ENCODE assay signal across 10 cellular contexts in the genomic region with DNA sequence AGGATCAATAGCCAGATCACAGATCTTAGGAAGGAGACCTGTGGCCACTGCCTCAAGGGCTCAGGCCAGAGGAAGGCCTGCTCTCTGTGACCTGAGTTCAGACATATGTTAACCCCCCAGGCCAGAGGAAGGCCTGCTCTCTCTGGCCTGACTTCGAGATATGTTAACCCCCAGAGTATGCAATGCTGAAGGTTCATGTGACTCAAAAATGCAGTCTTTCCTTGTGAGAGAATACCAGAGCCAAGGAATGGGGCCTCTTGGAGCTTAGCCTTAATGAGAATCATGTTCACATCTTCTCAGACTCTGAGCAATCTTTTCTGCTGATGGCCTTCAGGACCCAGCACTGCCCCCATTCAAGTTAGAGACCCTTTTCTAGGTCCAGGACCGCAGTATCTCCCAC. TPM values are rescaled to one million over a fixed set of nuclear protein-coding genes. Genes with fewer than 3 reads are reported as not detected.
DNase-seq lines count a peak whose midpoint lies in the region; ATAC-seq and TF ChIP-seq lines count a peak whose summit lies in the region.
"Had no signal": no experiment of that assay in that cellular context is flagged by ENCODE, and none has a peak within 500 bp of the region (broad histone marks: within the 10 kb centered on the region; RNA-seq: fewer than 3 reads in every experiment).

No MANE protein-coding gene starts in this region.

- H3K4me2 ChIP-seq in mammary epithelial cell (ENCODE audit: insufficient read depth, low read depth, low read length), result peak overlapping the region; percentile 38

- TF ChIP-seq CTCF in mammary epithelial cell (conservative IDR thresholded peaks at IDR 0.05 in 1 of 2, IDR thresholded peaks at IDR 0.05 in 1 of 2; ENCODE audit: extremely low read depth in 1 of 2, insufficient read depth in 1 of 2, low read depth in 1 of 2, low read length in 2 of 2) (no peak), A673 (conservative IDR thresholded peaks at IDR 0.05; ENCODE audit: low read depth, low read length) (no peak), colonic mucosa (IDR thresholded peaks at IDR 0.05) (no peak)

- H3K4me1 Mint-ChIP-seq in stimulated activated naive CD8-positive, alpha-beta T cell treated with anti-CD3 and anti-CD28 coated beads, Interleukin-15, Interleukin-2, amounts not matched to agents 100 ng/mL and 50 ng/mL, for 24 hours (ENCODE audit: low read depth), result peaks cover 90% of the 10 kb centered on the region

- ATAC-seq in stimulated activated naive CD8-positive, alpha-beta T cell treated with anti-CD3 and anti-CD28 coated beads, Interleukin-15, Interleukin-2, amounts not matched to agents 100 U/mL and 50 U/mL, for 24 hours, result no peak
- ATAC-seq: CD8-positive, alpha-beta T cell had no signal

- intact Hi-C loops in mammary epithelial cell (cut with micrococcal nuclease), result loop anchor here (1.0 to 5.0 kb wide), 2 partner anchors 14 to 68 kb away; no protein-coding TSS in a partner anchor
- intact Hi-C loops in A673 (cut with micrococcal nuclease; ENCODE audit: unreplicated experiment), result no loop called here
- intact Hi-C loops in colonic mucosa (cut with DNase I), result no loop called here

- H3K4me3 ChIP-seq in mammary epithelial cell (replicated peaks in 1 of 3; ENCODE audit: insufficient read depth in 1 of 3, low read depth in 2 of 3, low read length in 3 of 3) (no peak overlapping the region), mesodermal cell (ENCODE audit: extremely low read depth, insufficient read depth, low read length, poor library complexity, severe bottlenecking) (no peak overlapping the region), A673 (ENCODE audit: low read depth, low read length, poor library complexity, severe bottlenecking) (no peak overlapping the region), colonic mucosa (no peak overlapping the region)

- in situ Hi-C loops in mammary epithelial cell (cut with MboI; ENCODE audit: low sequenced_read_pairs in 2 of 2), result no loop called here

- H3K9ac ChIP-seq in mammary epithelial cell (ENCODE audit: insufficient read depth, low read length) (peak overlapping the region; percentile 7), colonic mucosa (ENCODE audit: low read depth in 2 of 2, low read length in 2 of 2) (no peak overlapping the region)

- peaks cover 66% of the 10 kb centered on the region for H3K79me2 ChIP-seq in mammary epithelial cell (ENCODE audit: insufficient read depth, low read length)

- BruUV-seq in mammary epithelial cell (replicated peaks; lab: Mats Ljungman, UMichigan) (no TSS peak), A673 (replicated peaks; lab: Mats Ljungman, UMichigan) (no TSS peak)

- dilution Hi-C loops in mammary epithelial cell (cut with HindIII; ENCODE audit: low sequenced_read_pairs), result no loop called here

- H3K9me3 Mint-ChIP-seq in stimulated activated naive CD8-positive, alpha-beta T cell treated with anti-CD3 and anti-CD28 coated beads, Interleukin-15, Interleukin-2, amounts not matched to agents 100 ng/mL and 50 ng/mL, for 24 hours, result peaks cover 3% of the 10 kb centered on the region
- H3K9me3 Mint-ChIP-seq: CD8-positive, alpha-beta T cell had no signal

- H4K20me1 ChIP-seq in mammary epithelial cell (ENCODE audit: insufficient read depth, low read length), result no peaks in the 10 kb centered on the region

- CTCF ChIA-PET in mammary epithelial cell (lab: Charles Lee; ENCODE audit: low non-redundant PET), result no interaction called here
- CTCF ChIA-PET in A673 (lab: Charles Lee), result no interaction called here

- H3K27me3 ChIP-seq in mammary epithelial cell (ENCODE audit: insufficient read depth, low read length) (no peaks in the 10 kb centered on the region), A673 (replicated peaks; ENCODE audit: insufficient read depth, low read depth, low read length, poor library complexity) (no peaks in the 10 kb centered on the region), colonic mucosa (no peaks in the 10 kb centered on the region)

- H3K27ac ChIP-seq in mammary epithelial cell (ENCODE audit: insufficient read depth, low read depth, low read length) (peak overlapping the region; percentile 97), mesodermal cell (ENCODE audit: low read depth, low read length, severe bottlenecking) (peak overlapping the region; percentile 98), A673 (ENCODE audit: low read depth, low read length, poor library complexity, severe bottlenecking) (no peak overlapping the region), colonic mucosa (no peak overlapping the region)

- no peak overlapping the region for H2AFZ ChIP-seq in mammary epithelial cell (ENCODE audit: low read depth, low read length)

- no peak for DNase-seq in stimulated activated naive CD8-positive, alpha-beta T cell treated with anti-CD3 and anti-CD28 coated beads, Interleukin-15, Interleukin-2, amounts not matched to agents 100 U/mL and 50 U/mL, for 24 hours
- DNase-seq in mammary epithelial cell (no peak), NCI-H2081 (lab: John Stamatoyannopoulos, UW) (no peak), A673 (ENCODE audit: low spot score) (no peak), colonic mucosa (no peak)
- no peak for DNase-seq in activated CD4-positive, CD25-positive, alpha-beta regulatory T cell treated with anti-CD3 and anti-CD28 coated beads, Interleukin-2, amount 50 U/mL, for 72 hours
- DNase-seq: CD8-positive, alpha-beta T cell; NCI-H748 treated with DMSO at 0.1 percent for 48 hours had no signal

- peak overlapping the region; percentile 86 for H3K27ac Mint-ChIP-seq in stimulated activated naive CD8-positive, alpha-beta T cell treated with anti-CD3 and anti-CD28 coated beads, Interleukin-15, Interleukin-2, amounts not matched to agents 100 ng/mL and 50 ng/mL, for 24 hours
- H3K27ac Mint-ChIP-seq: CD8-positive, alpha-beta T cell had no signal

- peaks cover 22% of the 10 kb centered on the region for H3K36me3 Mint-ChIP-seq in stimulated activated naive CD8-positive, alpha-beta T cell treated with anti-CD3 and anti-CD28 coated beads, Interleukin-15, Interleukin-2, amounts not matched to agents 100 ng/mL and 50 ng/mL, for 24 hours (ENCODE audit: low read depth)

- POLR2A ChIA-PET in A673 (lab: Charles Lee; ENCODE audit: low non-redundant PET), result no interaction called here

- H3K27me3 Mint-ChIP-seq in stimulated activated naive CD8-positive, alpha-beta T cell treated with anti-CD3 and anti-CD28 coated beads, Interleukin-15, Interleukin-2, amounts not matched to agents 100 ng/mL and 50 ng/mL, for 24 hours, result no peaks in the 10 kb centered on the region

- H3K4me1 ChIP-seq in mammary epithelial cell (ENCODE audit: insufficient read depth, low read length), result peaks cover 64% of the 10 kb centered on the region
- peaks cover 72% of the 10 kb centered on the region for H3K4me1 ChIP-seq in mesodermal cell (ENCODE audit: control insufficient read depth, insufficient read depth, low read length, poor library complexity, severe bottlenecking)
- H3K4me1 ChIP-seq in A673 (ENCODE audit: insufficient read depth, low read length, poor library complexity, severe bottlenecking), result peaks cover 23% of the 10 kb centered on the region
- H3K4me1 ChIP-seq in colonic mucosa, result no peaks in the 10 kb centered on the region

- H3K4me3 Mint-ChIP-seq in stimulated activated naive CD8-positive, alpha-beta T cell treated with anti-CD3 and anti-CD28 coated beads, Interleukin-15, Interleukin-2, amounts not matched to agents 100 ng/mL and 50 ng/mL, for 24 hours, result peak overlapping the region; percentile 9
- H3K4me3 Mint-ChIP-seq: CD8-positive, alpha-beta T cell had no signal

- no peaks in the 10 kb centered on the region for H3K9me3 ChIP-seq in mammary epithelial cell (replicated peaks; ENCODE audit: insufficient read depth, low read length)
- H3K9me3 ChIP-seq in mesodermal cell (ENCODE audit: control insufficient read depth, low read length), result no peaks in the 10 kb centered on the region
- H3K9me3 ChIP-seq in A673 (ENCODE audit: low read depth, low read length, poor library complexity, severe bottlenecking), result no peaks in the 10 kb centered on the region
- no peaks in the 10 kb centered on the region for H3K9me3 ChIP-seq in colonic mucosa

- whole genome bisulfite sequencing in mammary epithelial cell (ENCODE audit: low coverage, missing lambda C conversion rate), result 64% methylated on average over 2 of the region's 2 CpGs
- WGBS in mesodermal cell (ENCODE audit: insufficient coverage in 2 of 2), 2 experiments, result 80 to 90% methylated on average over 1 of the region's 2 CpGs

- H3K36me3 ChIP-seq in mammary epithelial cell (ENCODE audit: insufficient read depth, low read length), result no peaks in the 10 kb centered on the region
- H3K36me3 ChIP-seq in mesodermal cell (ENCODE audit: control insufficient read depth, insufficient read depth, low read length), result peaks cover 16% of the 10 kb centered on the region
- H3K36me3 ChIP-seq in A673 (ENCODE audit: insufficient read depth, low read length, poor library complexity, severe bottlenecking), result no peaks in the 10 kb centered on the region
- H3K36me3 ChIP-seq in colonic mucosa, result no peaks in the 10 kb centered on the region

RNA-seq across cellular contexts. Expression of a gene that starts 36.7 kb away (rescaled TPM):
- total RNA-seq in mammary epithelial cell, result 100 to 1,000 TPM in 1 of 2 donors, 10 to 100 TPM in 1; 37.5 to 125 TPM
- polyA plus RNA-seq in mammary epithelial cell, result 20.0 TPM
- 33.9 TPM for polyA minus RNA-seq in mammary epithelial cell
- 70.4 TPM for polyA plus RNA-seq in mesodermal cell (2013, experiment 1 of 2)
- polyA plus RNA-seq in mesodermal cell (2013, experiment 2 of 2), result 64.7 TPM
- total RNA-seq in A673 (2021), result 12.0 TPM in 2 replicates
- total RNA-seq in colonic mucosa, result 10 to 100 TPM; 28.2 to 61.8 TPM

Comparison
In these comparisons a context has a peak if more than half of its experiments do, and no peak if none do; other contexts are left out.
1. H3K27ac ChIP-seq: peak in mammary epithelial cell (single experiment) and mesodermal cell (single experiment); none in A673 (single experiment) and colonic mucosa (single experiment).